1 cellular context compared by ENCODE assay signal in the genomic region with DNA sequence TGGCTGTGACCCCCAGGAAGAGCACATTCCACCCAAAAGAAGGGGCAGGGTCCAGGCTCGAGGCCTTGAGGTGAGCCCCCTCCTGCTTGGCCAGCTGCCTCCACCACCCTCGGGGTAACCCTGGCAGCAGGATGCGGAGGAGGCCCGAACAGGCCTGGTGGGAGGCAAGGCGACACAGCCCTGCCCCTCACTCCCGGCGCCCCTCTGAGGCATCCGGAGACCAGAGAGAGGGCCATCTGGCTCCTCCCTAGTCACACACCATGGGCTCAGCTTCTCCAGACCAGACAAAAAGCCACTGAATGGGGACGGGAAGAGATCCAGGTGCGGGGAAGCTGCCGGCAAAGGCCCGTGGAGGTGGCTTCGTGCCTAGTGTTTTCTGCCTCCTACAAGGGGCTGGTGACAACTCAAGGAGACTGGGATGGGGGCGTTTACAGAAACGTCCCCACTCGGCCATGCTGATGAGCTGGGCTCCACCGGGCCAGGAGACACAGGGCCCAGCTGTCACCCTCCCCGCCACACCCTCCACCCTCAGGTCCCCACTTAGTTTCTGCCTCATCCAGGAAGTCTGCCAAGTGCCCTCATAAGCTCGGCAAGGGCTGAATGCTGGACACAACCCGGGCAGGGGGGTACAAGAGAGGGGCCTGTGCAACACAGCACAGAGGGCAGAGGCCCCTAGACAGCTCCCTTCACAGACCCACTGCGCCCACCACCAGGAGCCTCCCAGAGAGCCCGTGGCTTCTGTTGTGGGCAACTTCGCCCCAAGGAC.
TF ChIP-seq lines count a peak whose summit lies in the region.

No MANE protein-coding gene starts in this region.

TF ChIP-seq in H1, 55 proteins besides CTCF, POLR2A, EP300 and RAD21:
- TF ChIP-seq BRCA1 (IDR thresholded peaks at IDR 0.05; ENCODE audit: low read depth, low read length), result no peak
- 0 out of 2 replicates have a peak, but pooled peaks have one; percentile 14 for TF ChIP-seq GABPA (IDR thresholded peaks at IDR 0.05; ENCODE audit: borderline replicate concordance, insufficient read depth, low read length)
- no peak for TF ChIP-seq KDM5A (IDR thresholded peaks at IDR 0.05; ENCODE audit: low read length)
